In genomic region chr3:39288300-39288808, GRCh38 we compare ENCODE assay signal across 9 cellular contexts. TPM values are rescaled to one million over a fixed set of nuclear protein-coding genes. Genes with fewer than 3 reads are reported as not detected.
DNase-seq lines count a peak whose midpoint lies in the region; ATAC-seq and TF ChIP-seq lines count a peak whose summit lies in the region.
"Had no signal": no experiment of that assay in that cellular context is flagged by ENCODE, and none has a peak within 500 bp of the region (broad histone marks: within the 10 kb centered on the region; RNA-seq: fewer than 3 reads in every experiment).

No MANE protein-coding gene starts in this region.

- H3K36me3 ChIP-seq in prostate gland = no peaks in the 10 kb centered on the region
- no peaks in the 10 kb centered on the region for H3K36me3 ChIP-seq in vagina

- H3K9me3 Mint-ChIP-seq in activated naive CD4-positive, alpha-beta T cell treated with anti-CD3 and anti-CD28 coated beads, Interleukin-2, amount 10 ng/mL, durations not matched to agents 7 days and 5 days = no peaks in the 10 kb centered on the region

- intact Hi-C loops in Right ventricle myocardium inferior (cut with DNase I) = loop anchor here (1.0 to 5.0 kb wide), 4 partner anchors 80 to 181 kb away; partner anchors contain the start of genes GORASP1 and TTC21A
- intact Hi-C loops in prostate gland (cut with DNase I) = loop anchor here (1.0 to 2.0 kb wide), 2 partner anchors 100 to 162 kb away; no protein-coding TSS in a partner anchor
- intact Hi-C loops in vagina (cut with DNase I) = loop anchor here (5.0 kb wide), 1 partner anchor 96 kb away; the partner anchor contains the start of gene XIRP1

- TF ChIP-seq POLR2A in prostate gland (IDR thresholded peaks at IDR 0.05) (no peak), vagina (IDR thresholded peaks at IDR 0.05) (no peak)

- no peak overlapping the region for H3K4me3 Mint-ChIP-seq in activated naive CD4-positive, alpha-beta T cell treated with anti-CD3 and anti-CD28 coated beads, Interleukin-2, amount 10 ng/mL, durations not matched to agents 7 days and 5 days

- peak; percentile 98 for ATAC-seq in HG02588 (IDR thresholded peaks at IDR 0.05; ENCODE audit: unreplicated experiment)
- peak; percentile 86 for ATAC-seq in Right ventricle myocardium inferior

- WGBS in prostate gland = 46% methylated on average over 3 of the region's 3 CpGs

- H3K4me1 ChIP-seq in prostate gland (replicated peaks) (no peaks in the 10 kb centered on the region), vagina (no peaks in the 10 kb centered on the region)

- H3K9me3 ChIP-seq in prostate gland (no peaks in the 10 kb centered on the region), vagina (no peaks in the 10 kb centered on the region)

- CTCF ChIA-PET in activated naive CD4-positive, alpha-beta T cell treated with anti-CD3 and anti-CD28 coated beads, Interleukin-2, amount 10 ng/mL, durations not matched to agents 7 days and 5 days (lab: Charles Lee) = interaction anchor here (0.7 to 13.4 kb wide), 55 partner anchors 9 to 767 kb away, joined by 3 to 358 read pairs (median 5); partner anchors contain the start of genes CX3CR1 and XIRP1

- H3K27me3 ChIP-seq in prostate gland (replicated peaks; ENCODE audit: insufficient read depth) = no peaks in the 10 kb centered on the region
- H3K27me3 ChIP-seq in vagina = no peaks in the 10 kb centered on the region

- no peaks in the 10 kb centered on the region for H3K36me3 Mint-ChIP-seq in activated naive CD4-positive, alpha-beta T cell treated with anti-CD3 and anti-CD28 coated beads, Interleukin-2, amount 10 ng/mL, durations not matched to agents 7 days and 5 days

- H3K27me3 Mint-ChIP-seq in activated naive CD4-positive, alpha-beta T cell treated with anti-CD3 and anti-CD28 coated beads, Interleukin-2, amount 10 ng/mL, durations not matched to agents 7 days and 5 days = peaks cover 3% of the 10 kb centered on the region

- H3K4me3 ChIP-seq in prostate gland (no peak overlapping the region), vagina (no peak overlapping the region)

- peaks cover 39% of the 10 kb centered on the region for H3K4me1 Mint-ChIP-seq in activated naive CD4-positive, alpha-beta T cell treated with anti-CD3 and anti-CD28 coated beads, Interleukin-2, amount 10 ng/mL, durations not matched to agents 7 days and 5 days

- peak; percentile 97 for TF ChIP-seq CTCF in GM12872 (IDR thresholded peaks at IDR 0.05; ENCODE audit: insufficient read depth, low read depth, low read length)
- TF ChIP-seq CTCF in prostate gland (IDR thresholded peaks at IDR 0.05) = peak; percentile 56 to 95 (median 90)
- TF ChIP-seq CTCF in vagina (IDR thresholded peaks at IDR 0.05) = peak; percentile 72 to 91 (median 85)

- H3K27ac ChIP-seq in prostate gland (no peak overlapping the region), vagina (no peak overlapping the region)

- peak; percentile 98 for DNase-seq in NAMALWA (ENCODE audit: low spot score)
- DNase-seq in SKM-1 (lab: John Stamatoyannopoulos, UW; ENCODE audit: unreplicated experiment) = peak; percentile 83
- peak; percentile 90 for DNase-seq in activated naive CD4-positive, alpha-beta T cell treated with anti-CD3 and anti-CD28 coated beads, Interleukin-2, amount 10 ng/mL, durations not matched to agents 7 days and 5 days
- peak; percentile 81 for DNase-seq in Right ventricle myocardium inferior (ENCODE audit: missing footprints)
- peak; percentile 79 for DNase-seq in prostate gland (ENCODE audit: low spot score)
- no peak for DNase-seq in vagina (ENCODE audit: extremely low spot score in 2 of 2)

- H3K27ac Mint-ChIP-seq in activated naive CD4-positive, alpha-beta T cell treated with anti-CD3 and anti-CD28 coated beads, Interleukin-2, amount 10 ng/mL, durations not matched to agents 7 days and 5 days = no peak overlapping the region

RNA-seq across cellular contexts. Expression of gene CX3CR1, which starts 8.5 kb away (rescaled TPM):
- total RNA-seq in Right ventricle myocardium inferior (2.1 TPM), prostate gland (1 to 10 TPM; 2.7 to 3.4 TPM), vagina (not detected)

RNA-seq across cellular contexts. Expression of gene CCR8, which starts 41.2 kb away (rescaled TPM):
- total RNA-seq in Right ventricle myocardium inferior = not detected
- total RNA-seq in prostate gland = not detected
- total RNA-seq in vagina = not detected
- total RNA-seq: temporal lobe had no signal

Comparison
In these comparisons a context has a peak if more than half of its experiments do, and no peak if none do; other contexts are left out.
1. DNase-seq: peak in NAMALWA (single experiment), SKM-1 (single experiment), activated naive CD4-positive, alpha-beta T cell treated with anti-CD3 and anti-CD28 coated beads, Interleukin-2, amount 10 ng/mL, durations not matched to agents 7 days and 5 days (single experiment), Right ventricle myocardium inferior (single experiment) and prostate gland (single experiment); none in vagina (0 of 2).
2. Peak in every context shown above with its lines, with median percentiles within 50 percentile points of each other: CTCF ChIP-seq.